Comparison of ENCODE assay signal across 1 cellular context in the genomic region with DNA sequence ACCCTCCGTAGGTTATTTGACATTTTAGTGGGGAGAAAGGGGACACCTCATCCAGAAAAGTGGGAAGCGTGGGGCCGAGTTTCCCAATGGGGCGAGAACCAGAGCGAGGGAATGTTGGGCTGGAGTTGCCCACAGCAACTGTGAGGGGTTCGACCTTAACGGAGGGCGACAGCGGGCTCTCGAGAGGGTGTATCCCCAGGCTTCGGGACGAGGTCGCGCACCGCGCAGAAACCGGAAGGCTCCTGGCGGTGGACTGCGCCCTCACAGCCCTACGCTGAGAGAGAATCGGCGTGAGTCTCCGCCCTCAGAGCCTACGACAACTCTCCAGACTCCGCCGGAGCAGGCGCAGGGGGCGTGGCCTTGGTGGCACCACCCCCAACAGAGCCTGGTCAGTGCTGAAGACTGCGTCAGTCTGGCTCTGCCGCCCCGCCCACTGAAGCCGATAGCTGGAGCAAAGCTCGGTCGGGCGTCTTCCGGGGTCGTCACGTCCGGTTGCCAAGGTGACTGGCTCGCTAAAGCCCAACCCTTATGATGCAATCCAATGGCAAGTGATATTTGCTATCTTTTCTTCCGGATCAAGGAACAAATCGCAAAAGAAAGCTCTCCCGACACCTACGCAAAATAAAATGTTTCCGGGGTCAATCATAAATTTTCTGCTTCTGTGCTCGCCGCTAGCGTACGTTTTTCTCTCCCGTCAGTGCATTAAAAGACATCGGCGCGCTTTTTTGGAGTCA.
TF ChIP-seq lines count a peak whose summit lies in the region.

TSS of gene LRIF1 (minus strand) at position 257 of the 734 bp plus-strand sequence. CDS start at position 23, 234 bp downstream.

TF ChIP-seq in K562, 482 proteins besides CTCF, POLR2A, EP300 and RAD21 (continued from another document and continues in another):
- TF ChIP-seq ZBTB2 (IDR thresholded peaks at IDR 0.05) = peak; percentile 84
- TF ChIP-seq MAZ (CRISPR knock-in tag; conservative IDR thresholded peaks at IDR 0.05 in 1 of 2, IDR thresholded peaks at IDR 0.05 in 1 of 2) = peak; percentile 38 to 65; a peak in 3 of 4 replicates
- TF ChIP-seq TOE1 (IDR thresholded peaks at IDR 0.05; ENCODE audit: borderline replicate concordance) = no peak
- no peak for TF ChIP-seq TOE1 (CRISPR knock-in tag; IDR thresholded peaks at IDR 0.05; ENCODE audit: borderline replicate concordance, low read depth)
- TF ChIP-seq NBN (IDR thresholded peaks at IDR 0.05; ENCODE audit: low read depth) = no peak; the same call in 1 of the 2 replicates
- TF ChIP-seq MAX (CRISPR knock-in tag; IDR thresholded peaks at IDR 0.05) = peak; percentile 47; the same call in 1 of the 2 replicates
- TF ChIP-seq RFX7 (CRISPR knock-in tag; IDR thresholded peaks at IDR 0.05) = peak; percentile 65; the same call in 1 of the 2 replicates
- TF ChIP-seq MBD1 (CRISPR knock-in tag; IDR thresholded peaks at IDR 0.05) = 0 out of 2 replicates have a peak, but pooled peaks have one; percentile 14
- TF ChIP-seq NR2C1 (IDR thresholded peaks at IDR 0.05) = peak; percentile 100
- peak; percentile 100 for TF ChIP-seq NR2C1 (tag; IDR thresholded peaks at IDR 0.05)
- TF ChIP-seq HOXB6 (CRISPR knock-in tag; IDR thresholded peaks at IDR 0.05; ENCODE audit: borderline replicate concordance) = no peak
- peak; percentile 82 for TF ChIP-seq PHF20 (IDR thresholded peaks at IDR 0.05; ENCODE audit: partially characterized antibody)
- TF ChIP-seq, protein P1, sequence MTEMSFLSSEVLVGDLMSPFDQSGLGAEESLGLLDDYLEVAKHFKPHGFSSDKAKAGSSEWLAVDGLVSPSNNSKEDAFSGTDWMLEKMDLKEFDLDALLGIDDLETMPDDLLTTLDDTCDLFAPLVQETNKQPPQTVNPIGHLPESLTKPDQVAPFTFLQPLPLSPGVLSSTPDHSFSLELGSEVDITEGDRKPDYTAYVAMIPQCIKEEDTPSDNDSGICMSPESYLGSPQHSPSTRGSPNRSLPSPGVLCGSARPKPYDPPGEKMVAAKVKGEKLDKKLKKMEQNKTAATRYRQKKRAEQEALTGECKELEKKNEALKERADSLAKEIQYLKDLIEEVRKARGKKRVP (CRISPR knock-in tag; IDR thresholded peaks at IDR 0.05) = peak; percentile 98
- TF ChIP-seq ZBTB40 (IDR thresholded peaks at IDR 0.05) = peak; percentile 98
- no peak for TF ChIP-seq ZBTB40 (CRISPR knock-in tag; IDR thresholded peaks at IDR 0.05)
- TF ChIP-seq MYBL2 (IDR thresholded peaks at IDR 0.05; ENCODE audit: low read depth) = no peak; the same call in 1 of the 2 replicates
- TF ChIP-seq MYBL2 (CRISPR knock-in tag; IDR thresholded peaks at IDR 0.05; ENCODE audit: borderline replicate concordance) = no peak
- TF ChIP-seq EP400 (IDR thresholded peaks at IDR 0.05) = peak; percentile 73
- TF ChIP-seq VEZF1 (CRISPR knock-in tag; IDR thresholded peaks at IDR 0.05) = 0 out of 2 replicates have a peak, but pooled peaks have one; percentile 29
- peak; percentile 83 for TF ChIP-seq ASH1L (IDR thresholded peaks at IDR 0.05; ENCODE audit: borderline replicate concordance, low read depth, partially characterized antibody)
- TF ChIP-seq HLTF (IDR thresholded peaks at IDR 0.05) = no peak
- no peak for TF ChIP-seq ZNF143 (CRISPR knock-in tag; IDR thresholded peaks at IDR 0.05)
- TF ChIP-seq CHCHD3 (CRISPR knock-in tag; IDR thresholded peaks at IDR 0.05) = 0 out of 2 replicates have a peak, but pooled peaks have one; percentile 75
- TF ChIP-seq ARID3A (IDR thresholded peaks at IDR 0.05; ENCODE audit: borderline replicate concordance, low read depth, low read length) = peak; percentile 79
- TF ChIP-seq MCM3 (IDR thresholded peaks at IDR 0.05) = no peak
- no peak for TF ChIP-seq LEF1 (IDR thresholded peaks at IDR 0.05)
- TF ChIP-seq TRIM24 (IDR thresholded peaks at IDR 0.05) = peak; percentile 68 to 72; a peak in 3 of 4 replicates
- TF ChIP-seq ZC3H11A (IDR thresholded peaks at IDR 0.05; ENCODE audit: low read depth, low read length) = no peak
- peak; percentile 61 for TF ChIP-seq CTCFL (IDR thresholded peaks at IDR 0.05; ENCODE audit: borderline replicate concordance, insufficient read depth, low read depth, low read length, poor library complexity, severe bottlenecking)
- TF ChIP-seq PHTF2 (CRISPR knock-in tag; IDR thresholded peaks at IDR 0.05) = peak; percentile 67; the same call in 1 of the 2 replicates
- peak; percentile 97 for TF ChIP-seq POLR2H (tag; IDR thresholded peaks at IDR 0.05; ENCODE audit: low read depth)
